Comparison of ENCODE assay signal across 1 cellular context in the genomic region with DNA sequence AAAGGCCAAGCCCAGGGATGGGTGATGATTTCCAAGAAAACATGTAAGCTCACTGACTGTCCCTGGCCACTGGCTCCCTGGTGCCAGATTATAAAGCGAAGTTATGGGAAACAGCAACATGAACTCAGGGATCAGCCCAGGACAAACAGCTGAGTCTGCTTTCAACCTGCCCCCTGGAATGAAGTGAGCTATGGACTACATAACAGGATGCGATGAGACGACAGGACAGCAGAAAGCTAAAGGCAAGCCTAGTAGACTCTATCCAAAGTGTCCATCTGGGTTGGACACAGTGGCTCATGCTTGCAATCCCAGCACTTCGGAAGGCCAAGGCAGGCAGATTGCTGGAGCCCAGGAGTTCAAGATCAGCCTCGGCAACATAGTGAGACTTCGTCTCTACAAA.
TF ChIP-seq lines count a peak whose summit lies in the region.

No MANE protein-coding gene starts in this region.

TF ChIP-seq in HepG2, 621 proteins besides CTCF, POLR2A, EP300 and RAD21 (continued from another document and continues in another):
- TF ChIP-seq, protein P1, sequence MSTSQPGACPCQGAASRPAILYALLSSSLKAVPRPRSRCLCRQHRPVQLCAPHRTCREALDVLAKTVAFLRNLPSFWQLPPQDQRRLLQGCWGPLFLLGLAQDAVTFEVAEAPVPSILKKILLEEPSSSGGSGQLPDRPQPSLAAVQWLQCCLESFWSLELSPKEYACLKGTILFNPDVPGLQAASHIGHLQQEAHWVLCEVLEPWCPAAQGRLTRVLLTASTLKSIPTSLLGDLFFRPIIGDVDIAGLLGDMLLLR (CRISPR knock-in tag; IDR thresholded peaks at IDR 0.05) = no peak
- no peak for TF ChIP-seq CHD4 (IDR thresholded peaks at IDR 0.05; ENCODE audit: borderline replicate concordance, low read length)
- no peak for TF ChIP-seq ZNF468 (CRISPR knock-in tag; IDR thresholded peaks at IDR 0.05)
- TF ChIP-seq ZNF30 (CRISPR knock-in tag; IDR thresholded peaks at IDR 0.05) = no peak
- TF ChIP-seq ATAD3A (CRISPR knock-in tag; IDR thresholded peaks at IDR 0.05) = no peak
- TF ChIP-seq TCF7 (IDR thresholded peaks at IDR 0.05; ENCODE audit: low read depth) = no peak
- no peak for TF ChIP-seq HHEX (CRISPR knock-in tag; IDR thresholded peaks at IDR 0.05)
- TF ChIP-seq ZNF790 (CRISPR knock-in tag; IDR thresholded peaks at IDR 0.05; ENCODE audit: borderline replicate concordance) = no peak
- TF ChIP-seq, protein P2, sequence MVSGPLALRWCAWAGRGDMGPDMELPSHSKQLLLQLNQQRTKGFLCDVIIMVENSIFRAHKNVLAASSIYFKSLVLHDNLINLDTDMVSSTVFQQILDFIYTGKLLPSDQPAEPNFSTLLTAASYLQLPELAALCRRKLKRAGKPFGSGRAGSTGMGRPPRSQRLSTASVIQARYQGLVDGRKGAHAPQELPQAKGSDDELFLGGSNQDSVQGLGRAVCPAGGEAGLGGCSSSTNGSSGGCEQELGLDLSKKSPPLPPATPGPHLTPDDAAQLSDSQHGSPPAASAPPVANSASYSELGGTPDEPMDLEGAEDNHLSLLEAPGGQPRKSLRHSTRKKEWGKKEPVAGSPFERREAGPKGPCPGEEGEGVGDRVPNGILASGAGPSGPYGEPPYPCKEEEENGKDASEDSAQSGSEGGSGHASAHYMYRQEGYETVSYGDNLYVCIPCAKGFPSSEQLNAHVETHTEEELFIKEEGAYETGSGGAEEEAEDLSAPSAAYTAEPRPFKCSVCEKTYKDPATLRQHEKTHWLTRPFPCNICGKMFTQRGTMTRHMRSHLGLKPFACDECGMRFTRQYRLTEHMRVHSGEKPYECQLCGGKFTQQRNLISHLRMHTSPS (CRISPR knock-in tag; IDR thresholded peaks at IDR 0.05; ENCODE audit: low read depth) = peak; percentile 45; the same call in 1 of the 2 replicates
- TF ChIP-seq, protein P3, sequence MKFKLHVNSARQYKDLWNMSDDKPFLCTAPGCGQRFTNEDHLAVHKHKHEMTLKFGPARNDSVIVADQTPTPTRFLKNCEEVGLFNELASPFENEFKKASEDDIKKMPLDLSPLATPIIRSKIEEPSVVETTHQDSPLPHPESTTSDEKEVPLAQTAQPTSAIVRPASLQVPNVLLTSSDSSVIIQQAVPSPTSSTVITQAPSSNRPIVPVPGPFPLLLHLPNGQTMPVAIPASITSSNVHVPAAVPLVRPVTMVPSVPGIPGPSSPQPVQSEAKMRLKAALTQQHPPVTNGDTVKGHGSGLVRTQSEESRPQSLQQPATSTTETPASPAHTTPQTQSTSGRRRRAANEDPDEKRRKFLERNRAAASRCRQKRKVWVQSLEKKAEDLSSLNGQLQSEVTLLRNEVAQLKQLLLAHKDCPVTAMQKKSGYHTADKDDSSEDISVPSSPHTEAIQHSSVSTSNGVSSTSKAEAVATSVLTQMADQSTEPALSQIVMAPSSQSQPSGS (CRISPR knock-in tag; IDR thresholded peaks at IDR 0.05) = no peak
- TF ChIP-seq ZFP36L2 (CRISPR knock-in tag; IDR thresholded peaks at IDR 0.05) = no peak
- no peak for TF ChIP-seq THYN1 (CRISPR knock-in tag; IDR thresholded peaks at IDR 0.05; ENCODE audit: borderline replicate concordance, low read depth)
- TF ChIP-seq ZMYM4 (CRISPR knock-in tag; IDR thresholded peaks at IDR 0.05) = 0 out of 2 replicates have a peak, but pooled peaks have one; percentile 34
- TF ChIP-seq TEAD3 (CRISPR knock-in tag; optimal IDR thresholded peaks at IDR 0.05; ENCODE audit: borderline replicate concordance) = peak; percentile 98
- TF ChIP-seq, protein P4, sequence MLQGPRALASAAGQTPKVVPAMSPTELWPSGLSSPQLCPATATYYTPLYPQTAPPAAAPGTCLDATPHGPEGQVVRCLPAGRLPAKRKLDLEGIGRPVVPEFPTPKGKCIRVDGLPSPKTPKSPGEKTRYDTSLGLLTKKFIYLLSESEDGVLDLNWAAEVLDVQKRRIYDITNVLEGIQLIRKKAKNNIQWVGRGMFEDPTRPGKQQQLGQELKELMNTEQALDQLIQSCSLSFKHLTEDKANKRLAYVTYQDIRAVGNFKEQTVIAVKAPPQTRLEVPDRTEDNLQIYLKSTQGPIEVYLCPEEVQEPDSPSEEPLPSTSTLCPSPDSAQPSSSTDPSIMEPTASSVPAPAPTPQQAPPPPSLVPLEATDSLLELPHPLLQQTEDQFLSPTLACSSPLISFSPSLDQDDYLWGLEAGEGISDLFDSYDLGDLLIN (CRISPR knock-in tag; IDR thresholded peaks at IDR 0.05; ENCODE audit: borderline replicate concordance) = no peak
- TF ChIP-seq, protein P5, sequence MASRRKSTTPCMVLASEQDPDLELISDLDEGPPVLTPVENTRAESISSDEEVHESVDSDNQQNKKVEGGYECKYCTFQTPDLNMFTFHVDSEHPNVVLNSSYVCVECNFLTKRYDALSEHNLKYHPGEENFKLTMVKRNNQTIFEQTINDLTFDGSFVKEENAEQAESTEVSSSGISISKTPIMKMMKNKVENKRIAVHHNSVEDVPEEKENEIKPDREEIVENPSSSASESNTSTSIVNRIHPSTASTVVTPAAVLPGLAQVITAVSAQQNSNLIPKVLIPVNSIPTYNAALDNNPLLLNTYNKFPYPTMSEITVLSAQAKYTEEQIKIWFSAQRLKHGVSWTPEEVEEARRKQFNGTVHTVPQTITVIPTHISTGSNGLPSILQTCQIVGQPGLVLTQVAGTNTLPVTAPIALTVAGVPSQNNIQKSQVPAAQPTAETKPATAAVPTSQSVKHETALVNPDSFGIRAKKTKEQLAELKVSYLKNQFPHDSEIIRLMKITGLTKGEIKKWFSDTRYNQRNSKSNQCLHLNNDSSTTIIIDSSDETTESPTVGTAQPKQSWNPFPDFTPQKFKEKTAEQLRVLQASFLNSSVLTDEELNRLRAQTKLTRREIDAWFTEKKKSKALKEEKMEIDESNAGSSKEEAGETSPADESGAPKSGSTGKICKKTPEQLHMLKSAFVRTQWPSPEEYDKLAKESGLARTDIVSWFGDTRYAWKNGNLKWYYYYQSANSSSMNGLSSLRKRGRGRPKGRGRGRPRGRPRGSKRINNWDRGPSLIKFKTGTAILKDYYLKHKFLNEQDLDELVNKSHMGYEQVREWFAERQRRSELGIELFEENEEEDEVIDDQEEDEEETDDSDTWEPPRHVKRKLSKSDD (CRISPR knock-in tag; IDR thresholded peaks at IDR 0.05; ENCODE audit: low read depth) = no peak
- TF ChIP-seq, protein P6, sequence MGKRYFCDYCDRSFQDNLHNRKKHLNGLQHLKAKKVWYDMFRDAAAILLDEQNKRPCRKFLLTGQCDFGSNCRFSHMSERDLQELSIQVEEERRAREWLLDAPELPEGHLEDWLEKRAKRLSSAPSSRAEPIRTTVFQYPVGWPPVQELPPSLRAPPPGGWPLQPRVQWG (CRISPR knock-in tag; IDR thresholded peaks at IDR 0.05; ENCODE audit: borderline replicate concordance, low read depth) = no peak
- TF ChIP-seq NCOR1 (IDR thresholded peaks at IDR 0.05; ENCODE audit: borderline replicate concordance, low read length) = 0 out of 2 replicates have a peak, but pooled peaks have one; percentile 12
- peak; percentile 75; the same call in 1 of the 2 replicates for TF ChIP-seq ZNF431 (CRISPR knock-in tag; IDR thresholded peaks at IDR 0.05; ENCODE audit: borderline replicate concordance, low read depth)
- peak; percentile 53; the same call in 1 of the 2 replicates for TF ChIP-seq FOXO1 (CRISPR knock-in tag; IDR thresholded peaks at IDR 0.05)
- TF ChIP-seq MZF1 (CRISPR knock-in tag; IDR thresholded peaks at IDR 0.05; ENCODE audit: borderline replicate concordance) = no peak
- TF ChIP-seq, protein P7, sequence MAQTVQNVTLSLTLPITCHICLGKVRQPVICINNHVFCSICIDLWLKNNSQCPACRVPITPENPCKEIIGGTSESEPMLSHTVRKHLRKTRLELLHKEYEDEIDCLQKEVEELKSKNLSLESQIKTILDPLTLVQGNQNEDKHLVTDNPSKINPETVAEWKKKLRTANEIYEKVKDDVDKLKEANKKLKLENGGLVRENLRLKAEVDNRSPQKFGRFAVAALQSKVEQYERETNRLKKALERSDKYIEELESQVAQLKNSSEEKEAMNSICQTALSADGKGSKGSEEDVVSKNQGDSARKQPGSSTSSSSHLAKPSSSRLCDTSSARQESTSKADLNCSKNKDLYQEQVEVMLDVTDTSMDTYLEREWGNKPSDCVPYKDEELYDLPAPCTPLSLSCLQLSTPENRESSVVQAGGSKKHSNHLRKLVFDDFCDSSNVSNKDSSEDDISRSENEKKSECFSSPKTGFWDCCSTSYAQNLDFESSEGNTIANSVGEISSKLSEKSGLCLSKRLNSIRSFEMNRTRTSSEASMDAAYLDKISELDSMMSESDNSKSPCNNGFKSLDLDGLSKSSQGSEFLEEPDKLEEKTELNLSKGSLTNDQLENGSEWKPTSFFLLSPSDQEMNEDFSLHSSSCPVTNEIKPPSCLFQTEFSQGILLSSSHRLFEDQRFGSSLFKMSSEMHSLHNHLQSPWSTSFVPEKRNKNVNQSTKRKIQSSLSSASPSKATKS (CRISPR knock-in tag; IDR thresholded peaks at IDR 0.05) = no peak
- no peak for TF ChIP-seq FOXC1 (CRISPR knock-in tag; IDR thresholded peaks at IDR 0.05; ENCODE audit: borderline replicate concordance)
- TF ChIP-seq XRCC5 (optimal IDR thresholded peaks at IDR 0.05; ENCODE audit: low read length) = peak; percentile 44
- TF ChIP-seq, protein P8, sequence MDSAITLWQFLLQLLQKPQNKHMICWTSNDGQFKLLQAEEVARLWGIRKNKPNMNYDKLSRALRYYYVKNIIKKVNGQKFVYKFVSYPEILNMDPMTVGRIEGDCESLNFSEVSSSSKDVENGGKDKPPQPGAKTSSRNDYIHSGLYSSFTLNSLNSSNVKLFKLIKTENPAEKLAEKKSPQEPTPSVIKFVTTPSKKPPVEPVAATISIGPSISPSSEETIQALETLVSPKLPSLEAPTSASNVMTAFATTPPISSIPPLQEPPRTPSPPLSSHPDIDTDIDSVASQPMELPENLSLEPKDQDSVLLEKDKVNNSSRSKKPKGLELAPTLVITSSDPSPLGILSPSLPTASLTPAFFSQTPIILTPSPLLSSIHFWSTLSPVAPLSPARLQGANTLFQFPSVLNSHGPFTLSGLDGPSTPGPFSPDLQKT (CRISPR knock-in tag; IDR thresholded peaks at IDR 0.05; ENCODE audit: borderline replicate concordance) = no peak
- TF ChIP-seq, protein P9, sequence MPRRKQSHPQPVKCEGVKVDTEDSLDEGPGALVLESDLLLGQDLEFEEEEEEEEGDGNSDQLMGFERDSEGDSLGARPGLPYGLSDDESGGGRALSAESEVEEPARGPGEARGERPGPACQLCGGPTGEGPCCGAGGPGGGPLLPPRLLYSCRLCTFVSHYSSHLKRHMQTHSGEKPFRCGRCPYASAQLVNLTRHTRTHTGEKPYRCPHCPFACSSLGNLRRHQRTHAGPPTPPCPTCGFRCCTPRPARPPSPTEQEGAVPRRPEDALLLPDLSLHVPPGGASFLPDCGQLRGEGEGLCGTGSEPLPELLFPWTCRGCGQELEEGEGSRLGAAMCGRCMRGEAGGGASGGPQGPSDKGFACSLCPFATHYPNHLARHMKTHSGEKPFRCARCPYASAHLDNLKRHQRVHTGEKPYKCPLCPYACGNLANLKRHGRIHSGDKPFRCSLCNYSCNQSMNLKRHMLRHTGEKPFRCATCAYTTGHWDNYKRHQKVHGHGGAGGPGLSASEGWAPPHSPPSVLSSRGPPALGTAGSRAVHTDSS (CRISPR knock-in tag; conservative IDR thresholded peaks at IDR 0.05) = no peak
- no peak for TF ChIP-seq ZNF839 (CRISPR knock-in tag; IDR thresholded peaks at IDR 0.05; ENCODE audit: borderline replicate concordance)
- TF ChIP-seq MTA1 (CRISPR knock-in tag; IDR thresholded peaks at IDR 0.05; ENCODE audit: borderline replicate concordance) = no peak
- TF ChIP-seq DPF2 (CRISPR knock-in tag; IDR thresholded peaks at IDR 0.05; ENCODE audit: borderline replicate concordance, low read depth) = peak; percentile 46; the same call in 1 of the 2 replicates
- TF ChIP-seq, protein P10, sequence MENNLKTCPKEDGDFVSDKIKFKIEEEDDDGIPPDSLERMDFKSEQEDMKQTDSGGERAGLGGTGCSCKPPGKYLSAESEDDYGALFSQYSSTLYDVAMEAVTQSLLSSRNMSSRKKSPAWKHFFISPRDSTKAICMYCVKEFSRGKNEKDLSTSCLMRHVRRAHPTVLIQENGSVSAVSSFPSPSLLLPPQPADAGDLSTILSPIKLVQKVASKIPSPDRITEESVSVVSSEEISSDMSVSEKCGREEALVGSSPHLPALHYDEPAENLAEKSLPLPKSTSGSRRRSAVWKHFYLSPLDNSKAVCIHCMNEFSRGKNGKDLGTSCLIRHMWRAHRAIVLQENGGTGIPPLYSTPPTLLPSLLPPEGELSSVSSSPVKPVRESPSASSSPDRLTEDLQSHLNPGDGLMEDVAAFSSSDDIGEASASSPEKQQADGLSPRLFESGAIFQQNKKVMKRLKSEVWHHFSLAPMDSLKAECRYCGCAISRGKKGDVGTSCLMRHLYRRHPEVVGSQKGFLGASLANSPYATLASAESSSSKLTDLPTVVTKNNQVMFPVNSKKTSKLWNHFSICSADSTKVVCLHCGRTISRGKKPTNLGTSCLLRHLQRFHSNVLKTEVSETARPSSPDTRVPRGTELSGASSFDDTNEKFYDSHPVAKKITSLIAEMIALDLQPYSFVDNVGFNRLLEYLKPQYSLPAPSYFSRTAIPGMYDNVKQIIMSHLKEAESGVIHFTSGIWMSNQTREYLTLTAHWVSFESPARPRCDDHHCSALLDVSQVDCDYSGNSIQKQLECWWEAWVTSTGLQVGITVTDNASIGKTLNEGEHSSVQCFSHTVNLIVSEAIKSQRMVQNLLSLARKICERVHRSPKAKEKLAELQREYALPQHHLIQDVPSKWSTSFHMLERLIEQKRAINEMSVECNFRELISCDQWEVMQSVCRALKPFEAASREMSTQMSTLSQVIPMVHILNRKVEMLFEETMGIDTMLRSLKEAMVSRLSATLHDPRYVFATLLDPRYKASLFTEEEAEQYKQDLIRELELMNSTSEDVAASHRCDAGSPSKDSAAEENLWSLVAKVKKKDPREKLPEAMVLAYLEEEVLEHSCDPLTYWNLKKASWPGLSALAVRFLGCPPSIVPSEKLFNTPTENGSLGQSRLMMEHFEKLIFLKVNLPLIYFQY (CRISPR knock-in tag; IDR thresholded peaks at IDR 0.05; ENCODE audit: borderline replicate concordance) = no peak; the same call in 1 of the 2 replicates
- TF ChIP-seq SP140L (CRISPR knock-in tag; IDR thresholded peaks at IDR 0.05; ENCODE audit: borderline replicate concordance) = no peak
- TF ChIP-seq RARG (CRISPR knock-in tag; IDR thresholded peaks at IDR 0.05; ENCODE audit: low read depth) = no peak
- TF ChIP-seq LCORL (IDR thresholded peaks at IDR 0.05) = no peak
- peak; percentile 90 for TF ChIP-seq LCORL (CRISPR knock-in tag; IDR thresholded peaks at IDR 0.05)
- TF ChIP-seq ZNF3 (CRISPR knock-in tag; IDR thresholded peaks at IDR 0.05) = 0 out of 2 replicates have a peak, but pooled peaks have one; percentile 15
- TF ChIP-seq, protein P11, sequence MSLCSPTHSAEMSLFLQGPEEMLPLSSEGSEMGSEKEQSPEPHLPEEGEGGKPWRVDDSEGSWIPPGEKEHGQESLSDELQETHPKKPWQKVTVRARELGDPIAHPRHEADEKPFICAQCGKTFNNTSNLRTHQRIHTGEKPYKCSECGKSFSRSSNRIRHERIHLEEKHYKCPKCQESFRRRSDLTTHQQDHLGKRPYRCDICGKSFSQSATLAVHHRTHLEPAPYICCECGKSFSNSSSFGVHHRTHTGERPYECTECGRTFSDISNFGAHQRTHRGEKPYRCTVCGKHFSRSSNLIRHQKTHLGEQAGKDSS (CRISPR knock-in tag; IDR thresholded peaks at IDR 0.05; ENCODE audit: borderline replicate concordance, low read depth) = no peak
- TF ChIP-seq, protein P12, sequence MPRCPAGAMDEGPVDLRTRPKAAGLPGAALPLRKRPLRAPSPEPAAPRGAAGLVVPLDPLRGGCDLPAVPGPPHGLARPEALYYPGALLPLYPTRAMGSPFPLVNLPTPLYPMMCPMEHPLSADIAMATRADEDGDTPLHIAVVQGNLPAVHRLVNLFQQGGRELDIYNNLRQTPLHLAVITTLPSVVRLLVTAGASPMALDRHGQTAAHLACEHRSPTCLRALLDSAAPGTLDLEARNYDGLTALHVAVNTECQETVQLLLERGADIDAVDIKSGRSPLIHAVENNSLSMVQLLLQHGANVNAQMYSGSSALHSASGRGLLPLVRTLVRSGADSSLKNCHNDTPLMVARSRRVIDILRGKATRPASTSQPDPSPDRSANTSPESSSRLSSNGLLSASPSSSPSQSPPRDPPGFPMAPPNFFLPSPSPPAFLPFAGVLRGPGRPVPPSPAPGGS (CRISPR knock-in tag; IDR thresholded peaks at IDR 0.05) = no peak
- TF ChIP-seq POLR2G (IDR thresholded peaks at IDR 0.05; ENCODE audit: low read depth, low read length) = no peak
